ENCODE assay signal across 8 cellular contexts in the genomic region with DNA sequence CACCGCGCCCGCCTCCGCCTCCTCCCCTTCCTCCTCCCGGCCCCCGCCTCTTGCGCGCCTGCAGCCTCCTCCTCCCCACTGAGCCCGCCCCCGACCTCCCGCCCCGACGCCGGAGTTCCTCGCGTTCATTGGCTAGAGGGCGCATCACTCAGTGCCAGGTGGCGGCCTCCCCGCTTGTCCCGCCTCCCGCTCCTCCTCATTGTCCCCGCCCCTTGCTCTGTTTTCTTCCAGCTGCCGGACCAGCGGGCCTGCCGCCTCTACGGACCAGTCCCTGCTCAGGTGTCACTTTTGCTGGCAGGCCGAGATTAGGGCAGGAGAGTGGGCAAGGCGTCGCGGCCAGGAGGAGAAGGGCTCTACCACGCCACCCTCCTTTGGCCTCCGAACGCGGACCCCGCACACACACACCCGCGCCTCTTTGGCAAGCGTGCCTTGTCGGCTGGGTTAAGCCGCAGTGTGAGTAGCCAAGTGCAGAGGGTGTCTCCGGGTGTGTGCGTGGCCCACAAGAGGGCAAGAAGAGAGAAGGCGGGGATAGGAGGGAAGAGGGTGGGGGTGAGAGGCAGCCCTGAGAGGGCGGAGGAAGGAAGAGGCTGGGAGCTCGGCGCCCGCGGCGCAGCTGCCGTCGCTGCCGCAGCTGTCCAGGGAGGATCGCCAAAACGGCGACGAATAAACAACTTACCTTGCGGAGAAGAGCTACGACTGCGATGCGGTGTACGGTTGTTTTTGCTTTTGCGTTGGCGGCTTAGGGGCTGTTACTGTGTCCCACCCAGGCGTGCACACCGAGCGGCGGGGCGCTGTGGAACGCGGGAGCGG. TPM values are rescaled to one million over a fixed set of nuclear protein-coding genes. Genes with fewer than 3 reads are reported as not detected.
A peak's percentile ranks its signal among the peaks of the same experiment; 100 is the strongest.
DNase-seq lines count a peak whose midpoint lies in the region; ATAC-seq, FAIRE-seq and TF ChIP-seq lines count a peak whose summit lies in the region.

No MANE protein-coding gene starts in this region.

- DNase-seq in GM18507 (ENCODE audit: extremely low spot score, insufficient read length, low read depth) (peak; percentile 97), NCI-H187 treated with DMSO at 0.1 percent for 48 hours (lab: John Stamatoyannopoulos, UW) (peak; percentile 38), astrocyte (ENCODE audit: low read depth) (peak; percentile 93), hepatic stellate cell (ENCODE audit: low spot score) (peak; percentile 98), aorta (peak; percentile 99 to 100)
- DNase-seq in T-helper 2 cell treated with Interferon-gamma antibody and Interleukin-4, amounts not matched to agents 5 μg/mL and 100 μg/mL, for 36 hours (ENCODE audit: low spot score), result peak; percentile 92

- peak; percentile 83 for FAIRE-seq in GM18507 (lab: Jason Lieb, UNC)
- FAIRE-seq in astrocyte (lab: Jason Lieb, UNC), result no peak

- H3K9me3 Mint-ChIP-seq in T-helper 2 cell treated with Interferon-gamma antibody and Interleukin-4, amounts not matched to agents 5 μg/mL and 100 μg/mL, for 36 hours, result no peaks in the 10 kb centered on the region
- no peaks in the 10 kb centered on the region for H3K9me3 Mint-ChIP-seq in astrocyte (ENCODE audit: unreplicated experiment)

- H3K79me2 ChIP-seq in astrocyte (ENCODE audit: insufficient read depth, low read length), result peaks cover 34% of the 10 kb centered on the region

- TF ChIP-seq CTCF in astrocyte (IDR thresholded peaks at IDR 0.05; ENCODE audit: insufficient read depth, low read depth, low read length), result no peak

- peaks cover 29% of the 10 kb centered on the region for H3K4me1 Mint-ChIP-seq in T-helper 2 cell treated with Interferon-gamma antibody and Interleukin-4, amounts not matched to agents 5 μg/mL and 100 μg/mL, for 36 hours (ENCODE audit: low read depth)
- H3K4me1 Mint-ChIP-seq in astrocyte (ENCODE audit: low read depth, unreplicated experiment), result peaks cover 13% of the 10 kb centered on the region

- H3K36me3 ChIP-seq in astrocyte (ENCODE audit: insufficient read depth, low read length), result no peaks in the 10 kb centered on the region
- H3K36me3 ChIP-seq in rectal smooth muscle tissue (ENCODE audit: control insufficient read depth, insufficient read depth, low read length), result no peaks in the 10 kb centered on the region
- H3K36me3 ChIP-seq in aorta (ENCODE audit: control insufficient read depth in 1 of 2, insufficient read depth in 2 of 2, low read length in 1 of 2), result no peaks in the 10 kb centered on the region

- H3K4me3 Mint-ChIP-seq in T-helper 2 cell treated with Interferon-gamma antibody and Interleukin-4, amounts not matched to agents 5 μg/mL and 100 μg/mL, for 36 hours, result peak overlapping the region; percentile 95
- peak overlapping the region; percentile 96 for H3K4me3 Mint-ChIP-seq in astrocyte (ENCODE audit: unreplicated experiment)

- peaks cover 15% of the 10 kb centered on the region for H3K4me1 ChIP-seq in astrocyte (ENCODE audit: insufficient read depth, low read length)
- H3K4me1 ChIP-seq in rectal smooth muscle tissue (ENCODE audit: control insufficient read depth, insufficient read depth, low read length), result peaks cover 5% of the 10 kb centered on the region
- H3K4me1 ChIP-seq in aorta (ENCODE audit: control insufficient read depth in 1 of 2, insufficient read depth in 2 of 2, low read length in 2 of 2), result no peaks in the 10 kb centered on the region

- peak overlapping the region; percentile 91 for H3K27ac Mint-ChIP-seq in T-helper 2 cell treated with Interferon-gamma antibody and Interleukin-4, amounts not matched to agents 5 μg/mL and 100 μg/mL, for 36 hours
- peak overlapping the region; percentile 95 for H3K27ac Mint-ChIP-seq in astrocyte (ENCODE audit: unreplicated experiment)

- no peaks in the 10 kb centered on the region for H3K27me3 ChIP-seq in astrocyte (ENCODE audit: insufficient read depth, low read length)
- no peaks in the 10 kb centered on the region for H3K27me3 ChIP-seq in rectal smooth muscle tissue (ENCODE audit: control insufficient read depth, insufficient read depth, low read length)
- H3K27me3 ChIP-seq in aorta (ENCODE audit: control insufficient read depth in 1 of 2, insufficient read depth in 2 of 2, low read length in 1 of 2), result no peaks in the 10 kb centered on the region

- H3K9me3 ChIP-seq in astrocyte (ENCODE audit: insufficient read depth, low read depth, low read length) (no peaks in the 10 kb centered on the region), aorta (ENCODE audit: control insufficient read depth, low read length) (no peaks in the 10 kb centered on the region)

- H4K20me1 ChIP-seq in astrocyte (ENCODE audit: insufficient read depth, low read length), result peaks cover 28% of the 10 kb centered on the region

- H3K4me2 ChIP-seq in astrocyte (ENCODE audit: low read length), result peak overlapping the region; percentile 97

- WGBS in aorta, 2 donors, result 0 to 1% methylated on average over 48 to 71 of the region's 71 CpGs

- H3K27ac ChIP-seq in astrocyte (ENCODE audit: low read depth, low read length), result peak overlapping the region; percentile 85
- peak overlapping the region; percentile 97 for H3K27ac ChIP-seq in rectal smooth muscle tissue (ENCODE audit: low read depth, low read length)
- peak overlapping the region; percentile 8 to 62 for H3K27ac ChIP-seq in aorta (ENCODE audit: low read depth in 1 of 2, low read length in 2 of 2)

- H3K9ac ChIP-seq in astrocyte (ENCODE audit: low read length), result peak overlapping the region; percentile 86
- peak overlapping the region; percentile 97 for H3K9ac ChIP-seq in rectal smooth muscle tissue (ENCODE audit: low read length)

- intact Hi-C loops in aorta (cut with DNase I), result loop anchor here (5.0 to 10.0 kb wide), 3 partner anchors 53 to 153 kb away; no protein-coding TSS in a partner anchor

- H3K36me3 Mint-ChIP-seq in T-helper 2 cell treated with Interferon-gamma antibody and Interleukin-4, amounts not matched to agents 5 μg/mL and 100 μg/mL, for 36 hours (ENCODE audit: low read depth), result peaks cover 5% of the 10 kb centered on the region
- peaks cover 3% of the 10 kb centered on the region for H3K36me3 Mint-ChIP-seq in astrocyte (ENCODE audit: low read depth, unreplicated experiment)

- ATAC-seq in HG02973 (IDR thresholded peaks at IDR 0.05; ENCODE audit: unreplicated experiment) (peak; percentile 74), aorta (ENCODE audit: low FRiP score) (peak; percentile 97)

- H3K27me3 Mint-ChIP-seq in T-helper 2 cell treated with Interferon-gamma antibody and Interleukin-4, amounts not matched to agents 5 μg/mL and 100 μg/mL, for 36 hours (ENCODE audit: low read depth), result peaks cover 55% of the 10 kb centered on the region
- H3K27me3 Mint-ChIP-seq in astrocyte (ENCODE audit: low read depth, unreplicated experiment), result no peaks in the 10 kb centered on the region

- H2AFZ ChIP-seq in astrocyte (ENCODE audit: low read depth, low read length), result peak overlapping the region; percentile 90

- peak overlapping the region; percentile 81 for H3K4me3 ChIP-seq in astrocyte (ENCODE audit: insufficient read depth, low read depth, low read length)
- H3K4me3 ChIP-seq in rectal smooth muscle tissue (ENCODE audit: low read length), result peak overlapping the region; percentile 92
- peak overlapping the region; percentile 6 to 99 for H3K4me3 ChIP-seq in aorta (ENCODE audit: low read length in 2 of 2)

RNA-seq across cellular contexts. Expression of a gene that starts 0.4 kb away (rescaled TPM):
- total RNA-seq in astrocyte (101 and 103 TPM in 2 replicates), aorta (10 to 100 TPM; 37.3 to 56.4 TPM)
- polyA plus RNA-seq in aorta, result 10 to 100 TPM in 1 of 2 donors, 1 to 10 TPM in 1; 6.8 to 12.1 TPM

Comparison
In these comparisons a context has a peak if more than half of its experiments do, and no peak if none do; other contexts are left out.
1. Peak in every context shown above with its lines: DNase-seq, ATAC-seq, H3K4me3 ChIP-seq and H3K27ac ChIP-seq.
2. DNase-seq: peak in every context shown above with its lines; median percentile 100 in aorta; 98 in hepatic stellate cell; 97 in GM18507; 93 in astrocyte; 92 in T-helper 2 cell treated with Interferon-gamma antibody and Interleukin-4, amounts not matched to agents 5 μg/mL and 100 μg/mL, for 36 hours; 38 in NCI-H187 treated with DMSO at 0.1 percent for 48 hours.
3. H3K27ac ChIP-seq: peak in every context shown above with its lines; median percentile 97 in rectal smooth muscle tissue; 85 in astrocyte; 35 in aorta.